9 cellular contexts compared by ENCODE assay signal in the genomic region with DNA sequence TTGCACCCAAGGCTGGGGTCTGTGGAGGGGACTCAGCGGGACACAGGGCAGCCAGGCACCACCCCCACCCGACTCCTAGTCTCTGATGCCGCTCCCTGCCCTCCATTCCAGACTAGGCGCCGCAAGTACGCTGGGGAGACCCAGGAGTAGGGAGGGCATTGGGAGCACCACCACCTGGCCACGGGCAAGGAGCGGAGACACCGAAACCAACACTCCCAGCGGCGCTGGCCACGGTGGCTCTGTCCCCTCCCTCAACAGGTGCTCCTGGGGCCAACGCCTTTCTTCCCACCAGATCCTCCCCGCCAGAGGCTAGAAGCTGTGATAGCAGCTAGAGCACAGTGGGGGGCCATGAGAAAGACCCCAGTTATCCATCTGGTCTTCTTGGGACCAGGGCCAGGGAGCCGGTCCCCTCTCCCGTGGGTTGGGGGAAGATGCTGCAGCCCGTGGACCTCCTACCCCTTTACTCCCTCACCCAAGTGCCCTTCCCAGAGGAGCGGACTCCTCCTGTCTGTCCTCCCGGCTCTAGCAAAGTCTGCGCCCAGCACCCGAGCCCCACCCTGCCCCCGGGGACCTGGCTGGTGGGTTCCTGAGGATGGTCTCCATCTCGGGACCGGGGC. TPM values are rescaled to one million over a fixed set of nuclear protein-coding genes. Genes with fewer than 3 reads are reported as not detected.
DNase-seq lines count a peak whose midpoint lies in the region; ATAC-seq and TF ChIP-seq lines count a peak whose summit lies in the region.
"Had no signal": no experiment of that assay in that cellular context is flagged by ENCODE, and none has a peak within 500 bp of the region (broad histone marks: within the 10 kb centered on the region; RNA-seq: fewer than 3 reads in every experiment).

No MANE protein-coding gene starts in this region.

- peak overlapping the region; percentile 63 for H3K9ac ChIP-seq in NT2/D1 (ENCODE audit: insufficient read length, low read depth)
- H3K9ac ChIP-seq: parathyroid adenoma had no signal

- H3K4me1 Mint-ChIP-seq in activated naive CD4-positive, alpha-beta T cell treated with anti-CD3 and anti-CD28 coated beads, Interleukin-2, amount 50 U/mL, for 24 hours = peaks cover 29% of the 10 kb centered on the region

- H3K79me2 ChIP-seq in hepatocyte = peaks cover 22% of the 10 kb centered on the region
- H3K79me2 ChIP-seq: parathyroid adenoma had no signal

- peaks cover 9% of the 10 kb centered on the region for H3K27me3 Mint-ChIP-seq in activated naive CD4-positive, alpha-beta T cell treated with anti-CD3 and anti-CD28 coated beads, Interleukin-2, amount 50 U/mL, for 24 hours

- TF ChIP-seq CTCF in hepatocyte (IDR thresholded peaks at IDR 0.05; ENCODE audit: poor library complexity) = no peak

- peak overlapping the region; percentile 73 for H3K4me3 Mint-ChIP-seq in activated naive CD4-positive, alpha-beta T cell treated with anti-CD3 and anti-CD28 coated beads, Interleukin-2, amount 50 U/mL, for 24 hours

- H2AFZ ChIP-seq in hepatocyte = no peak overlapping the region
- H2AFZ ChIP-seq: parathyroid adenoma had no signal

- DNase-seq in activated naive CD4-positive, alpha-beta T cell (lab: John Stamatoyannopoulos, UW) = no peak
- DNase-seq in NT2/D1 (ENCODE audit: low read depth, low spot score) (no peak), hepatocyte (ENCODE audit: low spot score) (no peak), NAMALWA (ENCODE audit: low spot score) (no peak), cerebellar cortex (ENCODE audit: low spot score) (no peak)

- H3K27ac Mint-ChIP-seq in activated naive CD4-positive, alpha-beta T cell treated with anti-CD3 and anti-CD28 coated beads, Interleukin-2, amount 50 U/mL, for 24 hours = no peak overlapping the region

- H4K20me1 ChIP-seq in hepatocyte (ENCODE audit: insufficient read depth, poor library complexity, severe bottlenecking) = peaks cover 3% of the 10 kb centered on the region

- H3K27ac ChIP-seq in hepatocyte (no peak overlapping the region), temporal lobe (ENCODE audit: low read depth, low read length) (peak overlapping the region; percentile 6)
- H3K27ac ChIP-seq: parathyroid adenoma had no signal

- no peak for ATAC-seq in HG02610 (IDR thresholded peaks at IDR 0.05; ENCODE audit: unreplicated experiment)

- H3K9me2 ChIP-seq in hepatocyte (replicated peaks; ENCODE audit: insufficient read depth) = no peaks in the 10 kb centered on the region

- H3K9me3 ChIP-seq in NT2/D1 (ENCODE audit: insufficient read depth, low read length) (no peaks in the 10 kb centered on the region), hepatocyte (ENCODE audit: low read depth) (no peaks in the 10 kb centered on the region)

- H3K4me2 ChIP-seq in hepatocyte = peak overlapping the region; percentile 82

- H3K9me3 Mint-ChIP-seq in activated naive CD4-positive, alpha-beta T cell treated with anti-CD3 and anti-CD28 coated beads, Interleukin-2, amount 50 U/mL, for 24 hours = no peaks in the 10 kb centered on the region

- H3K36me3 Mint-ChIP-seq in activated naive CD4-positive, alpha-beta T cell treated with anti-CD3 and anti-CD28 coated beads, Interleukin-2, amount 50 U/mL, for 24 hours = peaks cover 3% of the 10 kb centered on the region

- H3K27me3 ChIP-seq in NT2/D1 (ENCODE audit: insufficient read depth, insufficient read length) = peaks cover 28% of the 10 kb centered on the region
- peaks cover 27% of the 10 kb centered on the region for H3K27me3 ChIP-seq in hepatocyte

- H3K36me3 ChIP-seq in NT2/D1 (ENCODE audit: insufficient read depth, insufficient read length, low read length) = peaks cover 34% of the 10 kb centered on the region
- H3K36me3 ChIP-seq in hepatocyte (replicated peaks; ENCODE audit: insufficient read depth, low read depth) = no peaks in the 10 kb centered on the region

- H3K4me3 ChIP-seq in NT2/D1 (ENCODE audit: insufficient read length, low read depth) (peak overlapping the region; percentile 49), hepatocyte (no peak overlapping the region)

- H3K4me1 ChIP-seq in NT2/D1 (ENCODE audit: insufficient read depth, insufficient read length) (peaks cover 45% of the 10 kb centered on the region), hepatocyte (ENCODE audit: insufficient read depth) (peaks cover 32% of the 10 kb centered on the region)

- 27% methylated on average over 16 of the region's 24 CpGs for WGBS in hepatocyte (ENCODE audit: low lambda C conversion rate, missing lambda C conversion rate)

RNA-seq across cellular contexts. Expression of a gene that starts 0.5 kb away (rescaled TPM):
- total RNA-seq in hepatocyte = 1.4 and 2.2 TPM in 2 replicates
- polyA plus RNA-seq in hepatocyte = 1.5 and 2.5 TPM in 2 replicates
- 64.4 TPM for total RNA-seq in temporal lobe

RNA-seq across cellular contexts. Expression of a gene that starts 5.3 kb away (rescaled TPM):
- 34.0 and 34.9 TPM in 2 replicates for total RNA-seq in hepatocyte
- polyA plus RNA-seq in hepatocyte = 44.0 and 56.8 TPM in 2 replicates
- 9.8 TPM for total RNA-seq in temporal lobe

RNA-seq across cellular contexts. Expression of a gene that starts 8.0 kb away (rescaled TPM):
- 2.3 and 5.1 TPM in 2 replicates for total RNA-seq in hepatocyte
- 5.4 and 6.0 TPM in 2 replicates for polyA plus RNA-seq in hepatocyte
- 0.98 TPM for total RNA-seq in temporal lobe

RNA-seq across cellular contexts. Expression of a gene that starts 17.5 kb away (rescaled TPM):
- total RNA-seq in hepatocyte (19.9 and 24.2 TPM in 2 replicates), temporal lobe (12.3 TPM)
- polyA plus RNA-seq in hepatocyte = 48.5 and 56.3 TPM in 2 replicates

RNA-seq across cellular contexts. Expression of a gene that starts 20.3 kb away (rescaled TPM):
- total RNA-seq in hepatocyte (22.8 and 42.6 TPM in 2 replicates), temporal lobe (5.2 TPM)
- 29.5 and 36.8 TPM in 2 replicates for polyA plus RNA-seq in hepatocyte

Comparison
In these comparisons a context has a peak if more than half of its experiments do, and no peak if none do; other contexts are left out.
1. RNA of a gene that starts 0.5 kb away (total RNA-seq): 64.4 TPM in temporal lobe (single experiment); 1.4 to 2.2 TPM in hepatocyte; every median in the first group is over 10 times any median in the second.